1 cellular context compared by ENCODE assay signal in the genomic region with DNA sequence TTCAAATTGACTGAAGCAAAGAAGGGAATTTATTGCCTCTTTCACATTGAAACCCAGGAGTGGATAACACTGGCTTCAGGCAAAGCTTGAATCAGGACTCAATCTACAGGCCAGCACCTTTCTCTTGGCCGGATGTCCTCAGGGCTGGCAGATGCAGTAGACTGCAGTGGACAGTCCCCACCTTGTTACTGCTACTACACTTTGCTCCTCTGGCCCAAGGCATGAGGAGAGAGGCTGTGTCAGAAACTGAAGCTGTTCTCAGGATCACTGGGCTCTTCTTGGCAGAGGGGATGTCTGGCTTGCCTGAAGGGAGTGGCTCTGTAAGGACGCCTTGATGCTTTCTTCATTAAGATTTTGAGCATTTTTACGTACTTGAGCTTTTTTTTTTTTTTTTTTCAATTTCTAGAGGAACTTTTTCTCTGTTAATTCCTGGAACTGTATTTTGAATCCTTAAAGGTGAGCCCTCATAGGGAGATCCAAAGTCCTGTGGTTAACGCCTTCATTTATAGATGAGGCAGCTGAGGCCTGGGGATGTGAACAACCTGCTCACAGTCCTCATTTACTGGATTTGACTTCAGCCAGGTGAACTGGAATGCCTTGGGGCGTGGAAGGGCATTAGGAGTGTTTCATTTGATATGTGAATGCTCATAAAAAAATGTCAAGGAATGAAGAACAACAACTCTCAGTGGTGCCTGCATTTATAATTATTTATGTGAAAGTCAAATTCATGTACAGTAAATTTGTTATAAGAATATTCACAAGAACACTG.
TF ChIP-seq lines count a peak whose summit lies in the region.

No MANE protein-coding gene starts in this region.

TF ChIP-seq in HepG2, 621 proteins besides CTCF, POLR2A, EP300 and RAD21:
- TF ChIP-seq PHF20 (CRISPR knock-in tag; IDR thresholded peaks at IDR 0.05) (no peak), SP140L (CRISPR knock-in tag; IDR thresholded peaks at IDR 0.05; ENCODE audit: borderline replicate concordance) (no peak)
- TF ChIP-seq, protein P1, sequence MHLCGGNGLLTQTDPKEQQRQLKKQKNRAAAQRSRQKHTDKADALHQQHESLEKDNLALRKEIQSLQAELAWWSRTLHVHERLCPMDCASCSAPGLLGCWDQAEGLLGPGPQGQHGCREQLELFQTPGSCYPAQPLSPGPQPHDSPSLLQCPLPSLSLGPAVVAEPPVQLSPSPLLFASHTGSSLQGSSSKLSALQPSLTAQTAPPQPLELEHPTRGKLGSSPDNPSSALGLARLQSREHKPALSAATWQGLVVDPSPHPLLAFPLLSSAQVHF (CRISPR knock-in tag; IDR thresholded peaks at IDR 0.05): no peak
- TF ChIP-seq, protein P2, sequence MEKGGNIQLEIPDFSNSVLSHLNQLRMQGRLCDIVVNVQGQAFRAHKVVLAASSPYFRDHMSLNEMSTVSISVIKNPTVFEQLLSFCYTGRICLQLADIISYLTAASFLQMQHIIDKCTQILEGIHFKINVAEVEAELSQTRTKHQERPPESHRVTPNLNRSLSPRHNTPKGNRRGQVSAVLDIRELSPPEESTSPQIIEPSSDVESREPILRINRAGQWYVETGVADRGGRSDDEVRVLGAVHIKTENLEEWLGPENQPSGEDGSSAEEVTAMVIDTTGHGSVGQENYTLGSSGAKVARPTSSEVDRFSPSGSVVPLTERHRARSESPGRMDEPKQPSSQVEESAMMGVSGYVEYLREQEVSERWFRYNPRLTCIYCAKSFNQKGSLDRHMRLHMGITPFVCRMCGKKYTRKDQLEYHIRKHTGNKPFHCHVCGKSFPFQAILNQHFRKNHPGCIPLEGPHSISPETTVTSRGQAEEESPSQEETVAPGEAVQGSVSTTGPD (CRISPR knock-in tag; IDR thresholded peaks at IDR 0.05): no peak
